In genomic region chr7:27739914-27740448, GRCh38 we compare ENCODE assay signal across 8 cellular contexts. TPM values are rescaled to one million over a fixed set of nuclear protein-coding genes. Genes with fewer than 3 reads are reported as not detected.
DNase-seq lines count a peak whose midpoint lies in the region; ATAC-seq and TF ChIP-seq lines count a peak whose summit lies in the region.

Gene TAX1BP1, plus strand, starts transcription at chr7:27740162. Its CDS starts 8,363 bp downstream, at chr7:27748525.

- peak; percentile 99 for ATAC-seq in gastroesophageal sphincter

- no peaks in the 10 kb centered on the region for H3K9me3 ChIP-seq in gastroesophageal sphincter

- TF ChIP-seq CTCF in HFF-Myc (IDR thresholded peaks at IDR 0.05; ENCODE audit: low read depth, low read length, missing control alignments) (no peak), gastroesophageal sphincter (IDR thresholded peaks at IDR 0.05) (peak in 2 of 4 experiments; percentile 7 to 21)

- TF ChIP-seq POLR2A in gastroesophageal sphincter (IDR thresholded peaks at IDR 0.05) = peak; percentile 94 to 96

- intact Hi-C loops in activated naive CD4-positive, alpha-beta T cell treated with anti-CD3 and anti-CD28 coated beads for 36 hours (cut with micrococcal nuclease) = loop anchor here (1.0 to 10.0 kb wide), 8 partner anchors 43 to 1539 kb away; partner anchors contain the start of genes CBX3 and HNRNPA2B1

- TF ChIP-seq EP300 in gastroesophageal sphincter (IDR thresholded peaks at IDR 0.05) = no peak

- H3K27me3 Mint-ChIP-seq in activated naive CD4-positive, alpha-beta T cell treated with anti-CD3 and anti-CD28 coated beads for 36 hours (ENCODE audit: low read depth) = no peaks in the 10 kb centered on the region

- DNase-seq in GM03348 (ENCODE audit: low spot score) (peak; percentile 98), HFF-Myc (ENCODE audit: extremely low read depth, low read depth) (peak; percentile 52), NAMALWA (ENCODE audit: low spot score) (peak; percentile 98), SK-N-DZ (ENCODE audit: low spot score) (peak; percentile 93), non-pigmented ciliary epithelial cell (ENCODE audit: low read depth) (peak; percentile 76), superior temporal gyrus (ENCODE audit: extremely low spot score) (peak; percentile 98)
- DNase-seq in activated naive CD4-positive, alpha-beta T cell treated with anti-CD3 and anti-CD28 coated beads for 36 hours = peak; percentile 96

- peak within 1 kb of the TSS; percentile 98 for H3K27ac Mint-ChIP-seq in activated naive CD4-positive, alpha-beta T cell treated with anti-CD3 and anti-CD28 coated beads for 36 hours

- H3K36me3 Mint-ChIP-seq in activated naive CD4-positive, alpha-beta T cell treated with anti-CD3 and anti-CD28 coated beads for 36 hours (ENCODE audit: low read depth) = peaks cover 3% of the 10 kb centered on the region

- H3K4me3 Mint-ChIP-seq in activated naive CD4-positive, alpha-beta T cell treated with anti-CD3 and anti-CD28 coated beads for 36 hours = peak within 1 kb of the TSS; percentile 96

- H3K4me1 ChIP-seq in gastroesophageal sphincter = peaks cover 0 to 53% (median 6%) of the 10 kb centered on the region in 3 donors

- H3K27me3 ChIP-seq in gastroesophageal sphincter = no peaks in the 10 kb centered on the region

- peak within 1 kb of the TSS; percentile 87 to 99 (median 96) for H3K27ac ChIP-seq in gastroesophageal sphincter

- no peaks in the 10 kb centered on the region for H3K36me3 ChIP-seq in gastroesophageal sphincter

- H3K4me1 Mint-ChIP-seq in activated naive CD4-positive, alpha-beta T cell treated with anti-CD3 and anti-CD28 coated beads for 36 hours (ENCODE audit: low read depth) = peaks cover 35% of the 10 kb centered on the region

- CTCF ChIA-PET in activated naive CD4-positive, alpha-beta T cell treated with anti-CD3 and anti-CD28 coated beads for 36 hours (lab: Charles Lee) = interaction anchor here (1.6 kb wide), 2 partner anchors 46 to 77 kb away, joined by 4 to 5 read pairs; partner anchors contain the start of gene HIBADH

- H3K9me3 Mint-ChIP-seq in activated naive CD4-positive, alpha-beta T cell treated with anti-CD3 and anti-CD28 coated beads for 36 hours = no peaks in the 10 kb centered on the region

- 0% methylated on average over 1 to 22 of the region's 41 CpGs for WGBS in gastroesophageal sphincter (ENCODE audit: low coverage in 1 of 2), 2 donors

- H3K4me3 ChIP-seq in HFF-Myc (replicated peaks; ENCODE audit: low read depth, low read length) (peak within 1 kb of the TSS; percentile 80), gastroesophageal sphincter (peak within 1 kb of the TSS; percentile 72 to 93)

RNA-seq across cellular contexts. Expression of gene TAX1BP1, which starts in this region (rescaled TPM):
- 56.5 and 60.0 TPM in 2 replicates for polyA plus RNA-seq in SK-N-DZ (2014; cell fraction: cytosol; rRNA removed)
- 32.5 and 39.1 TPM in 2 replicates for polyA plus RNA-seq in SK-N-DZ (2014; cell fraction: nucleus; rRNA removed)
- total RNA-seq in activated naive CD4-positive, alpha-beta T cell treated with anti-CD3 and anti-CD28 coated beads for 36 hours = 10 to 100 TPM; 84.1 to 87.9 TPM
- 100 to 1,000 TPM; 118 to 151 (median 144) TPM for total RNA-seq in gastroesophageal sphincter

Comparison
In these comparisons a context has a peak if more than half of its experiments do, and no peak if none do; other contexts are left out.
1. Peak in every context shown above with its lines: DNase-seq, ATAC-seq, H3K4me3 ChIP-seq and H3K27ac ChIP-seq.